23 cellular contexts compared by ENCODE assay signal in genomic region chr10:131662851-131663250, GRCh38.
"Had no signal": no experiment of that assay in that cellular context is flagged by ENCODE, and none has a peak within 500 bp of the region (broad histone marks: within the 10 kb centered on the region; RNA-seq: fewer than 3 reads in every experiment).

No MANE protein-coding gene starts in this region.

- H3K36me3 Mint-ChIP-seq: activated naive CD4-positive, alpha-beta T cell treated with anti-CD3 and anti-CD28 coated beads, Interleukin-2, amount 50 U/mL, for 24 hours; mesothelial cell of epicardium; stimulated activated effector memory CD8-positive, alpha-beta T cell treated with anti-CD3 and anti-CD28 coated beads, Interleukin-12 subunit alpha, Interleukin-12 subunit beta, amount 100 ng/mL, for 72 hours had no signal

- H3K4me1 ChIP-seq: colonic mucosa, parathyroid adenoma, right lobe of liver, tibial artery had no signal

- DNase-seq: activated CD4-positive, alpha-beta T cell treated with anti-CD3 and anti-CD28 coated beads for 4 hours; activated CD4-positive, alpha-beta T cell treated with anti-CD3 and anti-CD28 coated beads, Interleukin-2, amount 50 U/mL, for 48 hours; activated CD8-positive, alpha-beta memory T cell treated with anti-CD3 and anti-CD28 coated beads for 24 hours; activated gamma-delta T cell treated with Interleukin-2 at 50 U/mL for 16 hours; activated naive CD8-positive, alpha-beta T cell treated with anti-CD3 and anti-CD28 coated beads, Interleukin-2, amount 50 U/mL, for 24 hours; colonic mucosa; effector memory CD4-positive, alpha-beta T cell; islet precursor cell; left cardiac atrium; mammary epithelial cell; naive B cell; nephron progenitor cell; nucleus accumbens; stimulated activated CD4-positive, alpha-beta T cell treated with anti-CD3 and anti-CD28 coated beads, Interleukin-4, amount 100 ng/mL, for 24 hours; stimulated activated naive CD8-positive, alpha-beta T cell treated with anti-CD3 and anti-CD28 coated beads, Interleukin-15, amount 100 ng/mL, for 72 hours; tibial artery had no signal

- H3K4me1 Mint-ChIP-seq: activated naive CD4-positive, alpha-beta T cell treated with anti-CD3 and anti-CD28 coated beads, Interleukin-2, amount 50 U/mL, for 24 hours; activated naive CD8-positive, alpha-beta T cell treated with anti-CD3 and anti-CD28 coated beads, Interleukin-2, amount 50 U/mL, for 24 hours; mesothelial cell of epicardium; naive B cell; nephron progenitor cell; stimulated activated effector memory CD8-positive, alpha-beta T cell treated with anti-CD3 and anti-CD28 coated beads, Interleukin-12 subunit alpha, Interleukin-12 subunit beta, amount 100 ng/mL, for 72 hours; stimulated activated naive CD8-positive, alpha-beta T cell treated with anti-CD3 and anti-CD28 coated beads, Interleukin-15, amount 100 ng/mL, for 72 hours had no signal

- H3K9ac ChIP-seq: parathyroid adenoma had no signal

- ATAC-seq: activated naive CD8-positive, alpha-beta T cell treated with anti-CD3 and anti-CD28 coated beads, Interleukin-2, amount 50 U/mL, for 24 hours; left cardiac atrium; right lobe of liver; stimulated activated effector memory CD8-positive, alpha-beta T cell treated with anti-CD3 and anti-CD28 coated beads, Interleukin-12 subunit alpha, Interleukin-12 subunit beta, amount 100 ng/mL, for 72 hours; stimulated activated naive CD8-positive, alpha-beta T cell treated with anti-CD3 and anti-CD28 coated beads, Interleukin-15, amount 100 ng/mL, for 72 hours had no signal

- H3K4me3 Mint-ChIP-seq: activated naive CD4-positive, alpha-beta T cell treated with anti-CD3 and anti-CD28 coated beads, Interleukin-2, amount 50 U/mL, for 24 hours; activated naive CD8-positive, alpha-beta T cell treated with anti-CD3 and anti-CD28 coated beads, Interleukin-2, amount 50 U/mL, for 24 hours; activated T-helper 1 cell treated with anti-CD3 and anti-CD28 coated beads, Interleukin-12 subunit alpha, Interleukin-12 subunit beta, Interleukin-2, Interleukin-4 antibody, amounts not matched to agents 30 ng/mL and 10 ng/mL and 1 ng/mL, durations not matched to agents 14 hours and 24 hours and 36 hours; mesothelial cell of epicardium; naive B cell; nephron progenitor cell; stimulated activated effector memory CD8-positive, alpha-beta T cell treated with anti-CD3 and anti-CD28 coated beads, Interleukin-12 subunit alpha, Interleukin-12 subunit beta, amount 100 ng/mL, for 72 hours; stimulated activated naive CD8-positive, alpha-beta T cell treated with anti-CD3 and anti-CD28 coated beads, Interleukin-15, amount 100 ng/mL, for 72 hours had no signal

- H3K9me3 Mint-ChIP-seq: activated naive CD8-positive, alpha-beta T cell treated with anti-CD3 and anti-CD28 coated beads, Interleukin-2, amount 50 U/mL, for 24 hours; activated T-helper 1 cell treated with anti-CD3 and anti-CD28 coated beads, Interleukin-12 subunit alpha, Interleukin-12 subunit beta, Interleukin-2, Interleukin-4 antibody, amounts not matched to agents 30 ng/mL and 10 ng/mL and 1 ng/mL, durations not matched to agents 14 hours and 24 hours and 36 hours had no signal

- H3K27me3 ChIP-seq: colonic mucosa, right lobe of liver, tibial artery had no signal

- H3K36me3 ChIP-seq: colonic mucosa, right lobe of liver, tibial artery had no signal

- H2AFZ ChIP-seq: parathyroid adenoma had no signal

- H3K4me3 ChIP-seq: colonic mucosa, right lobe of liver, skin epidermis, tibial artery had no signal

- H3K9me3 ChIP-seq: colonic mucosa, right lobe of liver had no signal

- H3K27ac ChIP-seq: colonic mucosa, parathyroid adenoma, right lobe of liver, skin epidermis, tibial artery had no signal

- H3K27ac Mint-ChIP-seq: activated naive CD4-positive, alpha-beta T cell treated with anti-CD3 and anti-CD28 coated beads, Interleukin-2, amount 50 U/mL, for 24 hours; activated naive CD8-positive, alpha-beta T cell treated with anti-CD3 and anti-CD28 coated beads, Interleukin-2, amount 50 U/mL, for 24 hours; activated T-helper 1 cell treated with anti-CD3 and anti-CD28 coated beads, Interleukin-12 subunit alpha, Interleukin-12 subunit beta, Interleukin-2, Interleukin-4 antibody, amounts not matched to agents 30 ng/mL and 10 ng/mL and 1 ng/mL, durations not matched to agents 14 hours and 24 hours and 36 hours; mesothelial cell of epicardium; naive B cell; nephron progenitor cell; stimulated activated effector memory CD8-positive, alpha-beta T cell treated with anti-CD3 and anti-CD28 coated beads, Interleukin-12 subunit alpha, Interleukin-12 subunit beta, amount 100 ng/mL, for 72 hours had no signal
